16 cellular contexts compared by ENCODE assay signal in the genomic region with DNA sequence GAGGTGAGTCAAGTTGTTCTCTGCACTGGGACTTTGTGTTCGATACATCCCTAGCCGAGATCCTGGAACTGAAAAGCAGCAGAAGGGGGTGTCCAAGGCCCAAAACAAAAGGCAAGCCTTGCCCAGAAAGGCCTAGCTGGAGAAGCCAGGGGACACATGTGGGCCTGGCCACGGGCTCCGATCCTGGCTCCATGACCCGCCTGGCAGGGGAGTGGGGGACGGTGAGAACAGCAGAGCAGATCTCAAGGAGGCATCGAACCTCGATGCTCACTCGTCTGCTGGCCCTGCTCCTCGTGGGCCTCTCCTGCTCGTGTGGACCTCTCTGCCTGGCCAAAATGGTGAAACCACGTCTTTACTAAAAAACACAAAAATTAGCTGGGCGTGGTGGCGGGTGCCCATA. TPM values are rescaled to one million over a fixed set of nuclear protein-coding genes. Genes with fewer than 3 reads are reported as not detected.
DNase-seq lines count a peak whose midpoint lies in the region; ATAC-seq and TF ChIP-seq lines count a peak whose summit lies in the region.
"Had no signal": no experiment of that assay in that cellular context is flagged by ENCODE, and none has a peak within 500 bp of the region (broad histone marks: within the 10 kb centered on the region; RNA-seq: fewer than 3 reads in every experiment).

No MANE protein-coding gene starts in this region.

- H3K27me3 ChIP-seq in heart right ventricle (no peaks in the 10 kb centered on the region), ascending aorta (no peaks in the 10 kb centered on the region), esophagus muscularis mucosa (no peaks in the 10 kb centered on the region), A673 (replicated peaks; ENCODE audit: insufficient read depth, low read depth, low read length, poor library complexity) (no peaks in the 10 kb centered on the region)
- H3K27me3 ChIP-seq: BLaER1 treated with 17β-estradiol and CSF1 and Interleukin-3, amounts not matched to agents 10 nM and 100 nM had no signal

- POLR2A ChIA-PET in A673 (lab: Charles Lee; ENCODE audit: low non-redundant PET), result no interaction called here

- H3K4me3 ChIP-seq in heart right ventricle (no peak overlapping the region), ascending aorta (no peak overlapping the region), esophagus muscularis mucosa (no peak overlapping the region), A673 (ENCODE audit: low read depth, low read length, poor library complexity, severe bottlenecking) (no peak overlapping the region)
- H3K4me3 ChIP-seq: BLaER1 treated with 17β-estradiol and CSF1 and Interleukin-3, amounts not matched to agents 10 nM and 100 nM; HAP-1 had no signal

- no peak for ATAC-seq in Right ventricle myocardium superior (ENCODE audit: poor library complexity)
- no peak for ATAC-seq in heart right ventricle
- ATAC-seq in central memory CD8-positive, alpha-beta T cell (replicated peaks; ENCODE audit: extremely low read depth, poor library complexity, severe bottlenecking), result no peak

- intact Hi-C loops in Right ventricle myocardium superior (cut with DNase I) (no loop called here), heart right ventricle (cut with DNase I) (loop anchor here in 2 of 10 donors (10.0 kb wide), 2 partner anchors 47 to 67 kb away; no protein-coding TSS in a partner anchor), ascending aorta (cut with DNase I) (no loop called here), esophagus muscularis mucosa (cut with DNase I) (no loop called here), A673 (cut with micrococcal nuclease; ENCODE audit: unreplicated experiment) (no loop called here)

- no peaks in the 10 kb centered on the region for H3K27me3 Mint-ChIP-seq in central memory CD8-positive, alpha-beta T cell
- H3K27me3 Mint-ChIP-seq: CD4-positive, alpha-beta T cell had no signal

- TF ChIP-seq POLR2A in esophagus muscularis mucosa (IDR thresholded peaks at IDR 0.05; ENCODE audit: low read depth), result no peak

- no peaks in the 10 kb centered on the region for H3K4me1 Mint-ChIP-seq in central memory CD8-positive, alpha-beta T cell

- 97 to 98% methylated on average over 14 of the region's 14 CpGs for WGBS in heart right ventricle, 2 donors
- WGBS in esophagus muscularis mucosa, result 92% methylated on average over 14 of the region's 14 CpGs

- DNase-seq in Right ventricle myocardium superior, result peak; percentile 21
- no peak for DNase-seq in heart right ventricle
- no peak for DNase-seq in central memory CD8-positive, alpha-beta T cell (ENCODE audit: low spot score in 2 of 2)
- peak; percentile 7 for DNase-seq in midbrain (lab: John Stamatoyannopoulos, UW)
- DNase-seq in ascending aorta (ENCODE audit: low spot score in 2 of 2), result no peak
- DNase-seq in esophagus muscularis mucosa (ENCODE audit: extremely low spot score), result no peak
- no peak for DNase-seq in A673 (ENCODE audit: low spot score)
- DNase-seq: 8988T; ACHN; Calu3; CD4-positive, alpha-beta T cell; DMS 273 treated with DMSO at 0.1 percent for 48 hours; HFFc6 had no signal

- no peak for TF ChIP-seq EP300 in esophagus muscularis mucosa (IDR thresholded peaks at IDR 0.05)

- peaks cover 0 to 67% (median 0%) of the 10 kb centered on the region in 9 donors for H3K36me3 ChIP-seq in heart right ventricle
- H3K36me3 ChIP-seq in ascending aorta, result no peaks in the 10 kb centered on the region
- peaks cover 2 to 39% (median 19%) of the 10 kb centered on the region in 4 donors for H3K36me3 ChIP-seq in esophagus muscularis mucosa
- peaks cover 74% of the 10 kb centered on the region for H3K36me3 ChIP-seq in A673 (ENCODE audit: insufficient read depth, low read length, poor library complexity, severe bottlenecking)

- no TSS peak for BruUV-seq in A673 (replicated peaks; lab: Mats Ljungman, UMichigan)

- H3K36me3 Mint-ChIP-seq in central memory CD8-positive, alpha-beta T cell (ENCODE audit: insufficient read depth), result peaks cover 18% of the 10 kb centered on the region

- H3K9me3 ChIP-seq in heart right ventricle, result no peaks in the 10 kb centered on the region
- H3K9me3 ChIP-seq in ascending aorta, result no peaks in the 10 kb centered on the region
- H3K9me3 ChIP-seq in esophagus muscularis mucosa, result no peaks in the 10 kb centered on the region
- H3K9me3 ChIP-seq in A673 (ENCODE audit: low read depth, low read length, poor library complexity, severe bottlenecking), result no peaks in the 10 kb centered on the region
- H3K9me3 ChIP-seq: BLaER1 treated with 17β-estradiol and CSF1 and Interleukin-3, amounts not matched to agents 10 nM and 100 nM; HAP-1 had no signal

- H3K4me1 ChIP-seq in heart right ventricle, result no peaks in the 10 kb centered on the region
- H3K4me1 ChIP-seq in ascending aorta, result no peaks in the 10 kb centered on the region
- H3K4me1 ChIP-seq in esophagus muscularis mucosa, result no peaks in the 10 kb centered on the region
- H3K4me1 ChIP-seq in A673 (ENCODE audit: insufficient read depth, low read length, poor library complexity, severe bottlenecking), result no peaks in the 10 kb centered on the region
- H3K4me1 ChIP-seq: HAP-1 had no signal

- CTCF ChIA-PET in A673 (lab: Charles Lee), result no interaction called here

- H3K4me3 Mint-ChIP-seq in central memory CD8-positive, alpha-beta T cell, result no peak overlapping the region
- H3K4me3 Mint-ChIP-seq: CD4-positive, alpha-beta T cell; HFFc6 had no signal

- H3K27ac ChIP-seq in heart right ventricle (no peak overlapping the region), ascending aorta (no peak overlapping the region), esophagus muscularis mucosa (replicated peaks in 1 of 4) (no peak overlapping the region), A673 (ENCODE audit: low read depth, low read length, poor library complexity, severe bottlenecking) (no peak overlapping the region)
- H3K27ac ChIP-seq: BLaER1 treated with 17β-estradiol and CSF1 and Interleukin-3, amounts not matched to agents 10 nM and 100 nM had no signal

- H3K27ac Mint-ChIP-seq in central memory CD8-positive, alpha-beta T cell (ENCODE audit: low read depth), result peak overlapping the region; percentile 29
- H3K27ac Mint-ChIP-seq: CD4-positive, alpha-beta T cell; HFFc6 had no signal

- TF ChIP-seq CTCF in heart right ventricle (IDR thresholded peaks at IDR 0.05) (no peak), ascending aorta (IDR thresholded peaks at IDR 0.05) (no peak), esophagus muscularis mucosa (IDR thresholded peaks at IDR 0.05) (no peak), A673 (conservative IDR thresholded peaks at IDR 0.05; ENCODE audit: low read depth, low read length) (no peak)

- H3K9me3 Mint-ChIP-seq in central memory CD8-positive, alpha-beta T cell, result no peaks in the 10 kb centered on the region
- H3K9me3 Mint-ChIP-seq: CD4-positive, alpha-beta T cell; HFFc6 had no signal

RNA-seq across cellular contexts. Expression of a gene that starts 8.9 kb away (rescaled TPM):
- total RNA-seq in Right ventricle myocardium superior, result 1.4 TPM
- total RNA-seq in heart right ventricle, result 1 to 10 TPM in 6 of 10 donors, under 1 TPM in 4; 0.62 to 3.4 (median 1.1) TPM
- under 1 TPM; 0.51 to 0.93 TPM for polyA plus RNA-seq in heart right ventricle
- total RNA-seq in ascending aorta, result 0.43 TPM
- 1 to 10 TPM in 3 of 4 donors, under 1 TPM in 1; 0.83 to 2.5 (median 1.5) TPM for total RNA-seq in esophagus muscularis mucosa
- total RNA-seq in A673 (2021), result 71.7 and 76.1 TPM in 2 replicates

RNA-seq across cellular contexts. Expression of a gene that starts 21.8 kb away (rescaled TPM):
- 1.0 TPM for total RNA-seq in Right ventricle myocardium superior
- 1 to 10 TPM in 4 of 10 donors, under 1 TPM in 6; 0.47 to 1.9 (median 0.95) TPM for total RNA-seq in heart right ventricle
- polyA plus RNA-seq in heart right ventricle, result 1 to 10 TPM in 1 of 2 donors, under 1 TPM in 1; 0.29 to 2.3 TPM
- total RNA-seq in ascending aorta, result not detected
- total RNA-seq in esophagus muscularis mucosa, result 1 to 10 TPM in 1 of 4 donors, not detected in 3; 1.5 TPM
- total RNA-seq in A673 (2021), result 48.5 and 51.9 TPM in 2 replicates

RNA-seq across cellular contexts. Expression of a gene that starts 33.0 kb away (rescaled TPM):
- 0.19 TPM for total RNA-seq in Right ventricle myocardium superior
- total RNA-seq in heart right ventricle, result under 1 TPM in 3 of 10 donors, not detected in 7; 0.12 to 0.18 (median 0.17) TPM
- not detected for polyA plus RNA-seq in heart right ventricle
- not detected for total RNA-seq in ascending aorta
- under 1 TPM in 3 of 4 donors, not detected in 1; 0.19 to 0.42 (median 0.29) TPM for total RNA-seq in esophagus muscularis mucosa
- total RNA-seq in A673 (2021), result 1.6 and 2.9 TPM in 2 replicates
- total RNA-seq: Calu3; CD4-positive, alpha-beta T cell; Daoy had no signal

RNA-seq across cellular contexts. Expression of a gene that starts 36.8 kb away (rescaled TPM):
- total RNA-seq in Right ventricle myocardium superior, result 11.8 TPM
- 10 to 100 TPM in 4 of 10 donors, 1 to 10 TPM in 6; 6.2 to 14.9 (median 9.2) TPM for total RNA-seq in heart right ventricle
- polyA plus RNA-seq in heart right ventricle, result 1 to 10 TPM; 3.4 to 5.4 TPM
- 22.5 TPM for total RNA-seq in ascending aorta
- total RNA-seq in esophagus muscularis mucosa, result 10 to 100 TPM in 2 of 4 donors, 1 to 10 TPM in 2; 7.0 to 14.1 (median 11.5) TPM
- total RNA-seq in A673 (2021), result 24.2 and 27.1 TPM in 2 replicates

Comparison
In these comparisons a context has a peak if more than half of its experiments do, and no peak if none do; other contexts are left out.
1. DNase-seq: peak in Right ventricle myocardium superior (single experiment) and midbrain (single experiment); none in heart right ventricle (0 of 2), central memory CD8-positive, alpha-beta T cell (0 of 2), ascending aorta (0 of 2), esophagus muscularis mucosa (single experiment) and A673 (single experiment).
2. RNA of a gene that starts 8.9 kb away (total RNA-seq): 71.7 to 76.1 TPM in A673; 0.83 to 2.5 TPM in esophagus muscularis mucosa, 1.4 TPM in Right ventricle myocardium superior (single experiment), 0.62 to 3.4 TPM in heart right ventricle and 0.43 TPM in ascending aorta (single experiment); every median in the first group is over 10 times any median in the second.
3. RNA of a gene that starts 21.8 kb away (total RNA-seq): 48.5 to 51.9 TPM in A673; 1.0 TPM in Right ventricle myocardium superior (single experiment), 0.47 to 1.9 TPM in heart right ventricle, not detected in ascending aorta (single experiment) and 1.5 TPM in esophagus muscularis mucosa; every median in the first group is over 10 times any median in the second.